Comparison of ENCODE assay signal across 8 cellular contexts in the genomic region with DNA sequence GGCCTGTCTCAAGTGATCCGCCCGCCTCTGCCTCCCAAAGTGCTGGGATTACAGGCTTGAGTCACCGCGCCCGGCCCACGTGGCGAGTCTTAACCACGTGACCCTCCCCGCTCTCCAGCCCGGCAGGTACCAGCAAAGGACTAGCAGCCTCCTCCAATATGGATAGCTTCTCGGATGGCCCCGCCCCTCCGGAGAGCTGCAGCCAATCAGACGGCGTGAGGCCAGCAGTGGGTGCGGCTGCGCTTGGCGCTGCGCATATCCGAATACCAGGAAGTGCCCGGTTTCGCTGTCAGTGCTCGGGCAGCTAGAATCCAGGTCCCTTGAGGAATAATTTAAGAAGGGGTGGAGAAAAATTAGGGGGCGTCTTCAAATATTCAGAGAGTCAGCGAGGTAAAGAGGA. TPM values are rescaled to one million over a fixed set of nuclear protein-coding genes. Genes with fewer than 3 reads are reported as not detected.
DNase-seq lines count a peak whose midpoint lies in the region; ATAC-seq, FAIRE-seq and TF ChIP-seq lines count a peak whose summit lies in the region.

No MANE protein-coding gene starts in this region.

- intact Hi-C loops in Panc1 (cut with micrococcal nuclease; ENCODE audit: unreplicated experiment): no loop called here

- CTCF ChIA-PET in Panc1 (lab: Charles Lee): interaction anchor here (0.5 to 1.0 kb wide), 3 partner anchors 12 to 143 kb away, joined by 3 to 4 read pairs (median 3); no protein-coding TSS in a partner anchor

- H3K36me3 ChIP-seq in Panc1 (ENCODE audit: control insufficient read depth, insufficient read depth, low read length) (no peaks in the 10 kb centered on the region), osteoblast (ENCODE audit: insufficient read depth, low read length) (no peaks in the 10 kb centered on the region)

- peak; percentile 97 for FAIRE-seq in GM18507 (lab: Jason Lieb, UNC)

- H3K27me3 ChIP-seq in Panc1 (ENCODE audit: control insufficient read depth, insufficient read depth, low read length) (no peaks in the 10 kb centered on the region), osteoblast (ENCODE audit: insufficient read depth, low read length) (no peaks in the 10 kb centered on the region)

- POLR2A ChIA-PET in Panc1 (lab: Charles Lee): no interaction called here

- no peaks in the 10 kb centered on the region for H4K20me1 ChIP-seq in osteoblast (ENCODE audit: insufficient read depth, low read length)

- peak overlapping the region; percentile 89 for H3K4me2 ChIP-seq in osteoblast (ENCODE audit: insufficient read depth, low read length)

- TF ChIP-seq CTCF in Panc1 (IDR thresholded peaks at IDR 0.05): no peak
- no peak for TF ChIP-seq CTCF in osteoblast (IDR thresholded peaks at IDR 0.05; ENCODE audit: extremely low read depth, low read depth, low read length)

- H3K9me3 ChIP-seq in Panc1 (ENCODE audit: control insufficient read depth, insufficient read depth, low read depth, low read length) (no peaks in the 10 kb centered on the region), osteoblast (ENCODE audit: low read depth, low read length) (no peaks in the 10 kb centered on the region)

- DNase-seq in GM18507 (ENCODE audit: extremely low spot score, insufficient read length, low read depth) (peak; percentile 90), Panc1 (ENCODE audit: low read depth, low spot score) (no peak), germinal center (ENCODE audit: low spot score) (peak; percentile 94), osteoblast (ENCODE audit: insufficient read length, low spot score, missing footprints) (peak; percentile 95), superior temporal gyrus (ENCODE audit: extremely low spot score) (peak; percentile 86), SIG-M5 (lab: John Stamatoyannopoulos, UW) (no peak)
- DNase-seq in activated naive CD4-positive, alpha-beta T cell (lab: John Stamatoyannopoulos, UW): peak; percentile 64 to 87 (median 70)

- H3K27ac ChIP-seq in Panc1 (ENCODE audit: low read length) (no peak overlapping the region), osteoblast (ENCODE audit: low read depth, low read length) (peak overlapping the region; percentile 73)

- H3K4me1 ChIP-seq in Panc1 (ENCODE audit: control insufficient read depth, insufficient read depth, low read length): peaks cover 3% of the 10 kb centered on the region; the same call in 1 of the 2 replicates
- H3K4me1 ChIP-seq in osteoblast (ENCODE audit: insufficient read depth, low read length): peaks cover 24% of the 10 kb centered on the region

- BruUV-seq in Panc1 (replicated peaks; lab: Mats Ljungman, UMichigan): no TSS peak

- ATAC-seq in HG03039 (IDR thresholded peaks at IDR 0.05; ENCODE audit: unreplicated experiment): peak; percentile 93
- peak; percentile 95 for ATAC-seq in Panc1

- peak overlapping the region; percentile 78 for H2AFZ ChIP-seq in osteoblast (ENCODE audit: low read length)

- in situ Hi-C loops in Panc1 (cut with HindIII; ENCODE audit: low pct_unique_long_range_greater_than_20kb, low sequenced_read_pairs): no loop called here

- peak overlapping the region; percentile 26 to 42 for H3K4me3 ChIP-seq in Panc1 (ENCODE audit: low read depth in 2 of 2, low read length in 2 of 2)
- peak overlapping the region; percentile 72 for H3K4me3 ChIP-seq in osteoblast (ENCODE audit: insufficient read depth, low read length)

- no peaks in the 10 kb centered on the region for H3K79me2 ChIP-seq in osteoblast (ENCODE audit: insufficient read depth, low read length)

RNA-seq across cellular contexts. Expression of a gene that starts 14.7 kb away (rescaled TPM):
- 33.8 TPM for total RNA-seq in Panc1 (2021; ENCODE audit: unreplicated experiment)
- 27.8 TPM for polyA plus RNA-seq in Panc1 (2012; ENCODE audit: insufficient read length)
- total RNA-seq in osteoblast: 35.1 and 37.3 TPM in 2 replicates

Comparison
In these comparisons a context has a peak if more than half of its experiments do, and no peak if none do; other contexts are left out.
1. DNase-seq: peak in GM18507 (single experiment), activated naive CD4-positive, alpha-beta T cell (4 of 4), germinal center (single experiment), osteoblast (single experiment) and superior temporal gyrus (single experiment); none in Panc1 (single experiment) and SIG-M5 (single experiment).